ENCODE assay signal across 18 cellular contexts in genomic region chr3:190486201-190486865, GRCh38. TPM values are rescaled to one million over a fixed set of nuclear protein-coding genes. Genes with fewer than 3 reads are reported as not detected.
A peak's percentile ranks its signal among the peaks of the same experiment; 100 is the strongest.
DNase-seq lines count a peak whose midpoint lies in the region; ATAC-seq, FAIRE-seq and TF ChIP-seq lines count a peak whose summit lies in the region.
"Had no signal": no experiment of that assay in that cellular context is flagged by ENCODE, and none has a peak within 500 bp of the region (broad histone marks: within the 10 kb centered on the region; RNA-seq: fewer than 3 reads in every experiment).

No MANE protein-coding gene starts in this region.

- no peaks in the 10 kb centered on the region for H3K36me3 ChIP-seq in GM23338 (ENCODE audit: insufficient read depth)
- H3K36me3 ChIP-seq: Peyer's patch, thyroid gland had no signal

- H3K4me3 ChIP-seq in GM23338 (no peak overlapping the region), astrocyte of the cerebellum (ENCODE audit: low read depth, low read length) (no peak overlapping the region)
- H3K4me3 ChIP-seq: mucosa of descending colon, Peyer's patch, thyroid gland had no signal

- no peaks in the 10 kb centered on the region for H3F3A ChIP-seq in GM23338 (replicated peaks; ENCODE audit: low read depth)

- no peaks in the 10 kb centered on the region for H4K20me1 ChIP-seq in GM23338 (replicated peaks; ENCODE audit: insufficient read depth)

- H3K79me2 ChIP-seq in GM23338 (replicated peaks; ENCODE audit: insufficient read depth), result no peaks in the 10 kb centered on the region

- no peaks in the 10 kb centered on the region for H3K27me3 ChIP-seq in GM23338 (ENCODE audit: insufficient read depth)
- H3K27me3 ChIP-seq: Peyer's patch, thyroid gland had no signal

- H3K9me3 Mint-ChIP-seq in GM23338 (no peaks in the 10 kb centered on the region), memory B cell (peaks cover 1% of the 10 kb centered on the region)

- peaks cover 26% of the 10 kb centered on the region for H3K4me1 Mint-ChIP-seq in GM23338
- H3K4me1 Mint-ChIP-seq in memory B cell, result peaks cover 3% of the 10 kb centered on the region

- H3K4me1 ChIP-seq in GM23338 (ENCODE audit: insufficient read depth), result peaks cover 21% of the 10 kb centered on the region
- H3K4me1 ChIP-seq: Peyer's patch, thyroid gland had no signal

- H3K4me2 ChIP-seq in GM23338, result peak overlapping the region; percentile 31; the same call in 1 of the 2 replicates

- TF ChIP-seq CTCF in GM23338 (conservative IDR thresholded peaks at IDR 0.05; ENCODE audit: low read depth in 2 of 2), result no peak
- no peak for TF ChIP-seq CTCF in astrocyte of the cerebellum (IDR thresholded peaks at IDR 0.05; ENCODE audit: low read depth, low read length, missing control alignments)
- no peak for TF ChIP-seq CTCF in GM10248 (IDR thresholded peaks at IDR 0.05; ENCODE audit: control extremely low read depth, extremely low read depth, low read depth, missing control alignments)

- H3K27ac ChIP-seq in GM23338 (ENCODE audit: low read depth), result no peak overlapping the region
- H3K27ac ChIP-seq: Peyer's patch, thyroid gland had no signal

- CTCF ChIA-PET in GM10248 (lab: Yijun Ruan, JAX), result no interaction called here

- POLR2A ChIA-PET in GM10248 (lab: Yijun Ruan, JAX), result no interaction called here

- peak; percentile 26 for DNase-seq in GM23338 (ENCODE audit: low spot score)
- peak; percentile 12 to 82 (median 39) for DNase-seq in NCI-H1417 (lab: John Stamatoyannopoulos, UW)
- peak; percentile 16 for DNase-seq in astrocyte of the cerebellum (ENCODE audit: low read depth)
- no peak for DNase-seq in memory B cell (ENCODE audit: low spot score in 2 of 2)
- no peak for DNase-seq in AML-193 (lab: John Stamatoyannopoulos, UW)
- DNase-seq in NK-92 treated with Interleukin-12 subunit alpha and Interleukin-12 subunit beta, amount 100 ng/mL, for 24 hours (lab: John Stamatoyannopoulos, UW), result no peak
- DNase-seq in GM10248 (ENCODE audit: extremely low spot score), result no peak
- DNase-seq in HTR-8/SVneo (ENCODE audit: insufficient read length, low spot score), result no peak
- DNase-seq: activated naive CD4-positive, alpha-beta T cell; mucosa of descending colon; NCI-H2107; Peyer's patch; T1000; thyroid gland had no signal

- H3K9me2 ChIP-seq in GM23338 (ENCODE audit: insufficient read depth), result no peaks in the 10 kb centered on the region

- in situ Hi-C loops in astrocyte of the cerebellum (cut with HindIII; ENCODE audit: low sequenced_read_pairs), result no loop called here

- H2AFZ ChIP-seq in GM23338, result peak overlapping the region; percentile 11; the same call in 1 of the 2 replicates

- H3K4me3 Mint-ChIP-seq in GM23338 (no peak overlapping the region), memory B cell (no peak overlapping the region)

- ATAC-seq in GM23338, result peak; percentile 83
- ATAC-seq in memory B cell (ENCODE audit: low read depth), result peak; percentile 43
- ATAC-seq: mucosa of descending colon had no signal

- H3K27ac Mint-ChIP-seq in GM23338, result no peak overlapping the region
- H3K27ac Mint-ChIP-seq in memory B cell, result no peak overlapping the region

- H3K27me3 Mint-ChIP-seq in GM23338 (ENCODE audit: insufficient read depth, low read depth, poor library complexity), result no peaks in the 10 kb centered on the region
- H3K27me3 Mint-ChIP-seq in memory B cell, result peaks cover 9% of the 10 kb centered on the region
- H3K27me3 Mint-ChIP-seq: progenitor cell of endocrine pancreas had no signal

- FAIRE-seq in HTR-8/SVneo (lab: Jason Lieb, UNC), result no peak

- no peaks in the 10 kb centered on the region for H3K36me3 Mint-ChIP-seq in GM23338 (ENCODE audit: low read depth)
- no peaks in the 10 kb centered on the region for H3K36me3 Mint-ChIP-seq in memory B cell

TF ChIP-seq in GM23338, 12 proteins besides CTCF, POLR2A, EP300 and RAD21:
- TF ChIP-seq REST (IDR thresholded peaks at IDR 0.05; ENCODE audit: unreplicated experiment), result no peak
- no peak for TF ChIP-seq STAT1 (IDR thresholded peaks at IDR 0.05; ENCODE audit: unreplicated experiment)

RNA-seq across cellular contexts. Expression of gene IL1RAP, which starts 27.6 kb away (rescaled TPM):
- 3.6 and 5.0 TPM in 2 replicates for total RNA-seq in GM23338 (2014; rRNA removed; shearing (Covaris generic))
- polyA plus RNA-seq in GM23338 (2016; fragmentation: Nextera tagmentation; extraction: Ambion mirVana), result 3.4 and 3.6 TPM in 2 replicates

RNA-seq across cellular contexts. Expression of gene TMEM207, which starts 36.6 kb away (rescaled TPM):
- total RNA-seq in GM23338 (2014; rRNA removed; shearing (Covaris generic)), result not detected in 2 replicates
- not detected in 2 replicates for polyA plus RNA-seq in GM23338 (2016; fragmentation: Nextera tagmentation; extraction: Ambion mirVana)
- total RNA-seq: activated CD8-positive, alpha-beta memory T cell treated with anti-CD3 and anti-CD28 coated beads for 36 hours; cardiac septum; epithelial cell of proximal tubule; mucosa of descending colon; Peyer's patch; progenitor cell of endocrine pancreas; thyroid gland had no signal

Comparison
In these comparisons a context has a peak if more than half of its experiments do, and no peak if none do; other contexts are left out.
1. DNase-seq: peak in GM23338 (single experiment), NCI-H1417 (3 of 3) and astrocyte of the cerebellum (single experiment); none in memory B cell (0 of 2), AML-193 (0 of 2), NK-92 treated with Interleukin-12 subunit alpha and Interleukin-12 subunit beta, amount 100 ng/mL, for 24 hours (single experiment), GM10248 (single experiment) and HTR-8/SVneo (single experiment).